8 cellular contexts compared by ENCODE assay signal in genomic region chr11:90288207-90288821, GRCh38.
A peak's percentile ranks its signal among the peaks of the same experiment; 100 is the strongest.
DNase-seq lines count a peak whose midpoint lies in the region; ATAC-seq and TF ChIP-seq lines count a peak whose summit lies in the region.

No MANE protein-coding gene starts in this region.

- DNase-seq in A673 (ENCODE audit: low spot score), result peak; percentile 59
- DNase-seq in GM13976 (ENCODE audit: low spot score), result peak; percentile 31
- DNase-seq in NCI-H1105 (lab: John Stamatoyannopoulos, UW), result peak; percentile 37
- peak; percentile 20 for DNase-seq in astrocyte of the cerebellum (ENCODE audit: low read depth)
- peak; percentile 16 for DNase-seq in medulla oblongata (ENCODE audit: extremely low spot score)
- DNase-seq in islet precursor cell, result no peak
- DNase-seq in effector memory CD4-positive, alpha-beta T cell, result no peak
- no peak for DNase-seq in activated CD8-positive, alpha-beta memory T cell treated with anti-CD3 and anti-CD28 coated beads, Interleukin-2, amount 10 ng/mL, durations not matched to agents 7 days and 5 days

- no peaks in the 10 kb centered on the region for H3K36me3 ChIP-seq in A673 (ENCODE audit: insufficient read depth, low read length, poor library complexity, severe bottlenecking)
- H3K36me3 ChIP-seq in effector memory CD4-positive, alpha-beta T cell (ENCODE audit: control insufficient read depth, insufficient read depth, low read length), result no peaks in the 10 kb centered on the region

- no peak overlapping the region for H3K27ac ChIP-seq in A673 (ENCODE audit: low read depth, low read length, poor library complexity, severe bottlenecking)
- H3K27ac ChIP-seq in effector memory CD4-positive, alpha-beta T cell (ENCODE audit: insufficient read depth, low read length, poor library complexity, severe bottlenecking), result no peak overlapping the region

- no peaks in the 10 kb centered on the region for H3K4me1 ChIP-seq in A673 (ENCODE audit: insufficient read depth, low read length, poor library complexity, severe bottlenecking)
- H3K4me1 ChIP-seq in effector memory CD4-positive, alpha-beta T cell (ENCODE audit: control insufficient read depth, insufficient read depth, low read length, poor library complexity, severe bottlenecking), result no peaks in the 10 kb centered on the region

- no peaks in the 10 kb centered on the region for H3K9me3 Mint-ChIP-seq in activated CD8-positive, alpha-beta memory T cell treated with anti-CD3 and anti-CD28 coated beads, Interleukin-2, amount 10 ng/mL, durations not matched to agents 7 days and 5 days (ENCODE audit: low read depth)

- in situ Hi-C loops in GM13976 (cut with MboI; ENCODE audit: low sequenced_read_pairs, unreplicated experiment), result no loop called here
- in situ Hi-C loops in astrocyte of the cerebellum (cut with HindIII; ENCODE audit: low sequenced_read_pairs), result no loop called here

- H3K4me3 ChIP-seq in A673 (ENCODE audit: low read depth, low read length, poor library complexity, severe bottlenecking), result no peak overlapping the region
- H3K4me3 ChIP-seq in astrocyte of the cerebellum (ENCODE audit: low read depth, low read length), result no peak overlapping the region
- H3K4me3 ChIP-seq in effector memory CD4-positive, alpha-beta T cell (ENCODE audit: insufficient read depth, low read depth, low read length, poor library complexity, severe bottlenecking), result no peak overlapping the region

- no peaks in the 10 kb centered on the region for H3K27me3 ChIP-seq in A673 (replicated peaks; ENCODE audit: insufficient read depth, low read depth, low read length, poor library complexity)
- H3K27me3 ChIP-seq in effector memory CD4-positive, alpha-beta T cell (replicated peaks; ENCODE audit: control insufficient read depth, insufficient read depth, low read length, poor library complexity, severe bottlenecking), result no peaks in the 10 kb centered on the region

- intact Hi-C loops in A673 (cut with micrococcal nuclease; ENCODE audit: unreplicated experiment), result loop anchor here (2.0 kb wide), 2 partner anchors 146 to 170 kb away; no protein-coding TSS in a partner anchor

- H3K9me3 ChIP-seq in A673 (ENCODE audit: low read depth, low read length, poor library complexity, severe bottlenecking), result no peaks in the 10 kb centered on the region
- no peaks in the 10 kb centered on the region for H3K9me3 ChIP-seq in effector memory CD4-positive, alpha-beta T cell (ENCODE audit: control insufficient read depth, low read length)

- no peak overlapping the region for H3K4me3 Mint-ChIP-seq in activated CD8-positive, alpha-beta memory T cell treated with anti-CD3 and anti-CD28 coated beads, Interleukin-2, amount 10 ng/mL, durations not matched to agents 7 days and 5 days

- CTCF ChIA-PET in A673 (lab: Charles Lee), result no interaction called here
- CTCF ChIA-PET in activated CD8-positive, alpha-beta memory T cell treated with anti-CD3 and anti-CD28 coated beads, Interleukin-2, amount 10 ng/mL, durations not matched to agents 7 days and 5 days (lab: Charles Lee), result interaction anchor here (1.3 kb wide), 1 partner anchor 46 kb away, joined by 3 read pairs; no protein-coding TSS in a partner anchor

- no peak for ATAC-seq in activated CD8-positive, alpha-beta memory T cell treated with anti-CD3 and anti-CD28 coated beads, Interleukin-2, amount 10 ng/mL, durations not matched to agents 7 days and 5 days

- H3K36me3 Mint-ChIP-seq in activated CD8-positive, alpha-beta memory T cell treated with anti-CD3 and anti-CD28 coated beads, Interleukin-2, amount 10 ng/mL, durations not matched to agents 7 days and 5 days, result no peaks in the 10 kb centered on the region

- TF ChIP-seq CTCF in A673 (conservative IDR thresholded peaks at IDR 0.05; ENCODE audit: low read depth, low read length) (peak; percentile 82), GM13976 (IDR thresholded peaks at IDR 0.05; ENCODE audit: borderline replicate concordance, control extremely low read depth, extremely low read depth, insufficient read depth, missing control alignments) (peak; percentile 45), astrocyte of the cerebellum (IDR thresholded peaks at IDR 0.05; ENCODE audit: low read depth, low read length, missing control alignments) (peak; percentile 60)

- POLR2A ChIA-PET in A673 (lab: Charles Lee; ENCODE audit: low non-redundant PET), result interaction anchor here (0.7 kb wide), 1 partner anchor 22 kb away, joined by 3 read pairs; no protein-coding TSS in a partner anchor

- no TSS peak for BruUV-seq in A673 (replicated peaks; lab: Mats Ljungman, UMichigan)

- H3K27ac Mint-ChIP-seq in activated CD8-positive, alpha-beta memory T cell treated with anti-CD3 and anti-CD28 coated beads, Interleukin-2, amount 10 ng/mL, durations not matched to agents 7 days and 5 days, result no peak overlapping the region

- peaks cover 2% of the 10 kb centered on the region for H3K27me3 Mint-ChIP-seq in activated CD8-positive, alpha-beta memory T cell treated with anti-CD3 and anti-CD28 coated beads, Interleukin-2, amount 10 ng/mL, durations not matched to agents 7 days and 5 days

- no peaks in the 10 kb centered on the region for H3K4me1 Mint-ChIP-seq in activated CD8-positive, alpha-beta memory T cell treated with anti-CD3 and anti-CD28 coated beads, Interleukin-2, amount 10 ng/mL, durations not matched to agents 7 days and 5 days

Comparison
In these comparisons a context has a peak if more than half of its experiments do, and no peak if none do; other contexts are left out.
1. DNase-seq: peak in A673 (single experiment), GM13976 (single experiment), NCI-H1105 (single experiment), astrocyte of the cerebellum (single experiment) and medulla oblongata (single experiment); none in islet precursor cell (single experiment), effector memory CD4-positive, alpha-beta T cell (0 of 3) and activated CD8-positive, alpha-beta memory T cell treated with anti-CD3 and anti-CD28 coated beads, Interleukin-2, amount 10 ng/mL, durations not matched to agents 7 days and 5 days (single experiment).
2. Peak in every context shown above with its lines, with median percentiles within 50 percentile points of each other: CTCF ChIP-seq.